Comparison of ENCODE assay signal across 8 cellular contexts in genomic region chr2:206693399-206694137, GRCh38. TPM values are rescaled to one million over a fixed set of nuclear protein-coding genes. Genes with fewer than 3 reads are reported as not detected.
DNase-seq lines count a peak whose midpoint lies in the region; ATAC-seq and TF ChIP-seq lines count a peak whose summit lies in the region.
"Had no signal": no experiment of that assay in that cellular context is flagged by ENCODE, and none has a peak within 500 bp of the region (broad histone marks: within the 10 kb centered on the region; RNA-seq: fewer than 3 reads in every experiment).

No MANE protein-coding gene starts in this region.

- no peak overlapping the region for H3K4me3 ChIP-seq in SK-N-MC
- H3K4me3 ChIP-seq in upper lobe of right lung, result no peak overlapping the region

- H3K27me3 Mint-ChIP-seq in memory B cell, result peaks cover 9% of the 10 kb centered on the region

- ATAC-seq in GM21526 (IDR thresholded peaks at IDR 0.05; ENCODE audit: low FRiP score, unreplicated experiment) (peak; percentile 69), memory B cell (ENCODE audit: low read depth) (peak; percentile 53), upper lobe of right lung (peak; percentile 96)

- no peaks in the 10 kb centered on the region for H3K9me3 Mint-ChIP-seq in memory B cell

- no peak overlapping the region for H3K4me3 Mint-ChIP-seq in memory B cell

- H3K27me3 ChIP-seq in upper lobe of right lung, result no peaks in the 10 kb centered on the region

- intact Hi-C loops in upper lobe of right lung (cut with DNase I), result no loop called here

- DNase-seq in EH (ENCODE audit: low read depth) (peak; percentile 62), MV-4-11 (lab: John Stamatoyannopoulos, UW) (peak; percentile 34), SK-N-MC (ENCODE audit: low read depth, low spot score) (peak; percentile 37), memory B cell (ENCODE audit: low spot score in 2 of 2) (peak; percentile 44 to 48), upper lobe of right lung (no peak)
- DNase-seq in effector CD4-positive, alpha-beta T cell, result peak; percentile 20

- no peaks in the 10 kb centered on the region for H3K36me3 Mint-ChIP-seq in memory B cell

- TF ChIP-seq CTCF in upper lobe of right lung (IDR thresholded peaks at IDR 0.05), result peak; percentile 63

- H3K4me1 Mint-ChIP-seq in memory B cell, result no peaks in the 10 kb centered on the region

- H3K9me3 ChIP-seq in SK-N-MC (ENCODE audit: low read depth, low read length) (no peaks in the 10 kb centered on the region), upper lobe of right lung (no peaks in the 10 kb centered on the region)

- H3K27ac ChIP-seq in SK-N-MC (no peak overlapping the region), upper lobe of right lung (no peak overlapping the region)

- no peak overlapping the region for H3K27ac Mint-ChIP-seq in memory B cell

- H3K36me3 ChIP-seq in SK-N-MC (ENCODE audit: insufficient read depth, low read length), result no peaks in the 10 kb centered on the region
- H3K36me3 ChIP-seq in upper lobe of right lung, result no peaks in the 10 kb centered on the region

- H3K9ac ChIP-seq in SK-N-MC (ENCODE audit: insufficient read length), result no peak overlapping the region

- no peaks in the 10 kb centered on the region for H3K4me1 ChIP-seq in upper lobe of right lung

RNA-seq across cellular contexts. Expression of gene DYTN, which starts 24.6 kb away (rescaled TPM):
- not detected for total RNA-seq in upper lobe of right lung
- total RNA-seq: urinary bladder had no signal

RNA-seq across cellular contexts. Expression of gene FAM237A, which starts 51.3 kb away (rescaled TPM):
- not detected for total RNA-seq in upper lobe of right lung
- total RNA-seq: urinary bladder had no signal
